In genomic region chr11:46718155-46719019, GRCh38 we compare ENCODE assay signal across 14 cellular contexts. TPM values are rescaled to one million over a fixed set of nuclear protein-coding genes. Genes with fewer than 3 reads are reported as not detected.
DNase-seq lines count a peak whose midpoint lies in the region; ATAC-seq and TF ChIP-seq lines count a peak whose summit lies in the region.
"Had no signal": no experiment of that assay in that cellular context is flagged by ENCODE, and none has a peak within 500 bp of the region (broad histone marks: within the 10 kb centered on the region; RNA-seq: fewer than 3 reads in every experiment).

No MANE protein-coding gene starts in this region.

- no TSS peak for BruUV-seq in OCI-LY7 (replicated peaks; lab: Mats Ljungman, UMichigan)

- TF ChIP-seq CTCF in left ventricle myocardium inferior (IDR thresholded peaks at IDR 0.05; ENCODE audit: borderline replicate concordance) (no peak), OCI-LY7 (conservative IDR thresholded peaks at IDR 0.05; ENCODE audit: low read length) (no peak), hepatocyte (IDR thresholded peaks at IDR 0.05; ENCODE audit: poor library complexity) (no peak)

- no peaks in the 10 kb centered on the region for H3K36me3 ChIP-seq in left ventricle myocardium inferior
- no peaks in the 10 kb centered on the region for H3K36me3 ChIP-seq in OCI-LY7 (ENCODE audit: insufficient read depth, low read length)
- H3K36me3 ChIP-seq in hepatocyte (replicated peaks; ENCODE audit: insufficient read depth, low read depth) = no peaks in the 10 kb centered on the region
- H3K36me3 ChIP-seq: brain microvascular endothelial cell had no signal

- H3K4me1 ChIP-seq in left ventricle myocardium inferior (no peaks in the 10 kb centered on the region), OCI-LY7 (ENCODE audit: insufficient read depth, low read length, poor library complexity, severe bottlenecking) (peaks cover 8% of the 10 kb centered on the region), hepatocyte (ENCODE audit: insufficient read depth) (no peaks in the 10 kb centered on the region)

- H4K20me1 ChIP-seq in OCI-LY7 (ENCODE audit: insufficient read depth, low read length) = no peaks in the 10 kb centered on the region
- H4K20me1 ChIP-seq in hepatocyte (ENCODE audit: insufficient read depth, poor library complexity, severe bottlenecking) = no peaks in the 10 kb centered on the region

- 64% methylated on average over 11 of the region's 11 CpGs for WGBS in hepatocyte (ENCODE audit: low lambda C conversion rate, missing lambda C conversion rate)

- no peak for DNase-seq in Right ventricle myocardium superior
- DNase-seq in left ventricle myocardium inferior = no peak
- peak; percentile 34 for DNase-seq in OCI-LY7 (ENCODE audit: low spot score)
- DNase-seq in hepatocyte (ENCODE audit: low spot score) = peak; percentile 59
- no peak for DNase-seq in medulla oblongata (ENCODE audit: extremely low spot score)
- DNase-seq in activated CD8-positive, alpha-beta memory T cell treated with anti-CD3 and anti-CD28 coated beads, Interleukin-2, amount 50 U/mL, for 4 hours = no peak
- no peak for DNase-seq in AG08395 (ENCODE audit: low spot score)
- DNase-seq: brain microvascular endothelial cell; CD4-positive, alpha-beta T cell; midbrain; NCI-H187 treated with DMSO at 0.1 percent for 48 hours; stimulated activated naive CD8-positive, alpha-beta T cell treated with anti-CD3 and anti-CD28 coated beads, Interleukin-15, amount 100 ng/mL, for 72 hours had no signal

- H3K4me3 ChIP-seq in left ventricle myocardium inferior (no peak overlapping the region), OCI-LY7 (ENCODE audit: low read depth, low read length, poor library complexity, severe bottlenecking) (no peak overlapping the region), hepatocyte (no peak overlapping the region)

- intact Hi-C loops in Right ventricle myocardium superior (cut with DNase I) (no loop called here), left ventricle myocardium inferior (cut with micrococcal nuclease) (no loop called here), OCI-LY7 (cut with micrococcal nuclease; ENCODE audit: unreplicated experiment) (no loop called here)

- CTCF ChIA-PET in OCI-LY7 (lab: Charles Lee; ENCODE audit: unreplicated experiment) = interaction anchor here (1.0 kb wide), 1 partner anchor 736 kb away, joined by 6 read pairs; no protein-coding TSS in a partner anchor

- H3K9me2 ChIP-seq in OCI-LY7 (ENCODE audit: insufficient read depth, low read length) = no peaks in the 10 kb centered on the region
- no peaks in the 10 kb centered on the region for H3K9me2 ChIP-seq in hepatocyte (replicated peaks; ENCODE audit: insufficient read depth)

- ATAC-seq in Right ventricle myocardium superior (ENCODE audit: poor library complexity) = peak; percentile 42
- no peak for ATAC-seq in HG02970 (IDR thresholded peaks at IDR 0.05; ENCODE audit: low FRiP score, unreplicated experiment)
- ATAC-seq: stimulated activated naive CD8-positive, alpha-beta T cell treated with anti-CD3 and anti-CD28 coated beads, Interleukin-15, amount 100 ng/mL, for 72 hours had no signal

- H3K4me2 ChIP-seq in OCI-LY7 (ENCODE audit: low read length) (no peak overlapping the region), hepatocyte (peak overlapping the region; percentile 23)

- H2AFZ ChIP-seq in OCI-LY7 (ENCODE audit: low read length) (peak overlapping the region; percentile 41), hepatocyte (peak overlapping the region; percentile 5)

- H3K27me3 ChIP-seq in left ventricle myocardium inferior (ENCODE audit: low read depth) (no peaks in the 10 kb centered on the region), hepatocyte (no peaks in the 10 kb centered on the region)
- H3K27me3 ChIP-seq: brain microvascular endothelial cell had no signal

- H3K9me3 ChIP-seq in left ventricle myocardium inferior (replicated peaks) (no peaks in the 10 kb centered on the region), OCI-LY7 (ENCODE audit: low read length) (no peaks in the 10 kb centered on the region), hepatocyte (ENCODE audit: low read depth) (no peaks in the 10 kb centered on the region)

- H3K79me2 ChIP-seq in OCI-LY7 (ENCODE audit: insufficient read depth, low read depth, low read length) (no peaks in the 10 kb centered on the region), hepatocyte (no peaks in the 10 kb centered on the region)

- H3K27ac ChIP-seq in left ventricle myocardium inferior (replicated peaks) (no peak overlapping the region), OCI-LY7 (ENCODE audit: low read depth, low read length, poor library complexity, severe bottlenecking) (no peak overlapping the region), hepatocyte (peak overlapping the region; percentile 37)
- H3K27ac ChIP-seq: brain microvascular endothelial cell had no signal

- POLR2A ChIA-PET in OCI-LY7 (lab: Charles Lee) = interaction anchor here (0.7 kb wide), 1 partner anchor 9 kb away, joined by 3 read pairs; no protein-coding TSS in a partner anchor

RNA-seq across cellular contexts. Expression of gene F2, which starts 0.6 kb away (rescaled TPM):
- total RNA-seq in Right ventricle myocardium superior (0.11 TPM), left ventricle myocardium inferior (not detected), OCI-LY7 (2022) (0.48 TPM in 1 of 2 replicates, not detected in the other), hepatocyte (79.7 and 85.9 TPM in 2 replicates)
- total RNA-seq in OCI-LY7 (2014; rRNA removed; shearing (Covaris generic)) = not detected in 2 replicates
- 96.2 and 111 TPM in 2 replicates for polyA plus RNA-seq in hepatocyte
- total RNA-seq: CD4-positive, alpha-beta T cell; frontal cortex had no signal

RNA-seq across cellular contexts. Expression of gene ZNF408, which starts 17.6 kb away (rescaled TPM):
- total RNA-seq in Right ventricle myocardium superior (6.6 TPM), left ventricle myocardium inferior (7.3 TPM), OCI-LY7 (2022) (13.8 and 15.7 TPM in 2 replicates), hepatocyte (7.8 and 10.4 TPM in 2 replicates)
- total RNA-seq in OCI-LY7 (2014; rRNA removed; shearing (Covaris generic)) = 7.2 and 15.2 TPM in 2 replicates
- 10.7 and 13.6 TPM in 2 replicates for polyA plus RNA-seq in hepatocyte

RNA-seq across cellular contexts. Expression of gene ARHGAP1, which starts 18.0 kb away (rescaled TPM):
- total RNA-seq in Right ventricle myocardium superior = 60.9 TPM
- total RNA-seq in left ventricle myocardium inferior = 101 TPM
- 14.1 and 16.3 TPM in 2 replicates for total RNA-seq in OCI-LY7 (2014; rRNA removed; shearing (Covaris generic))
- total RNA-seq in OCI-LY7 (2022) = 42.6 and 43.3 TPM in 2 replicates
- 19.6 and 23.4 TPM in 2 replicates for total RNA-seq in hepatocyte
- polyA plus RNA-seq in hepatocyte = 56.0 and 62.8 TPM in 2 replicates

Comparison
In these comparisons a context has a peak if more than half of its experiments do, and no peak if none do; other contexts are left out.
1. DNase-seq: peak in OCI-LY7 (single experiment) and hepatocyte (single experiment); none in Right ventricle myocardium superior (single experiment), left ventricle myocardium inferior (single experiment), medulla oblongata (single experiment), activated CD8-positive, alpha-beta memory T cell treated with anti-CD3 and anti-CD28 coated beads, Interleukin-2, amount 50 U/mL, for 4 hours (single experiment) and AG08395 (single experiment).
2. RNA of gene F2, which starts 0.6 kb away (total RNA-seq): 79.7 to 85.9 TPM in hepatocyte; 0.48 TPM in OCI-LY7, 0.11 TPM in Right ventricle myocardium superior (single experiment) and not detected in left ventricle myocardium inferior (single experiment); every median in the first group is over 10 times any median in the second.